In genomic region chr2:231039821-231040364, GRCh38 we compare ENCODE assay signal across 1 cellular context.
TF ChIP-seq lines count a peak whose summit lies in the region.

No MANE protein-coding gene starts in this region.

TF ChIP-seq in HepG2, 621 proteins besides CTCF, POLR2A, EP300 and RAD21 (continues in another document):
- TF ChIP-seq ZBTB25 (CRISPR knock-in tag; IDR thresholded peaks at IDR 0.05) = peak; percentile 25; the same call in 1 of the 2 replicates
- no peak for TF ChIP-seq PTBP1 (IDR thresholded peaks at IDR 0.05; ENCODE audit: low read depth, low read length, poor library complexity, severe bottlenecking)
- no peak for TF ChIP-seq PHF20 (CRISPR knock-in tag; IDR thresholded peaks at IDR 0.05)
- no peak for TF ChIP-seq GPBP1L1 (CRISPR knock-in tag; IDR thresholded peaks at IDR 0.05)
- TF ChIP-seq ATF7-NPFF (CRISPR knock-in tag; IDR thresholded peaks at IDR 0.05; ENCODE audit: low read depth) = no peak
- no peak for TF ChIP-seq ZNF816 (CRISPR knock-in tag; IDR thresholded peaks at IDR 0.05; ENCODE audit: borderline replicate concordance)
- no peak for TF ChIP-seq MYC (CRISPR knock-in tag; IDR thresholded peaks at IDR 0.05; ENCODE audit: borderline replicate concordance)
- TF ChIP-seq RFXAP (CRISPR knock-in tag; IDR thresholded peaks at IDR 0.05; ENCODE audit: borderline replicate concordance) = no peak
- no peak for TF ChIP-seq ZNF446 (CRISPR knock-in tag; IDR thresholded peaks at IDR 0.05)
- no peak for TF ChIP-seq PHB2 (IDR thresholded peaks at IDR 0.05; ENCODE audit: partially characterized antibody)
- TF ChIP-seq ZKSCAN1 (IDR thresholded peaks at IDR 0.05; ENCODE audit: low read length) = no peak; the same call in 1 of the 2 replicates
- TF ChIP-seq ZNF431 (CRISPR knock-in tag; IDR thresholded peaks at IDR 0.05; ENCODE audit: borderline replicate concordance, low read depth) = no peak
- no peak for TF ChIP-seq ZXDC (CRISPR knock-in tag; IDR thresholded peaks at IDR 0.05)
- peak; percentile 75; the same call in 1 of the 2 replicates for TF ChIP-seq TARDBP (CRISPR knock-in tag; IDR thresholded peaks at IDR 0.05)
- TF ChIP-seq ZFAT (CRISPR knock-in tag; conservative IDR thresholded peaks at IDR 0.05) = no peak
- TF ChIP-seq GATA4 (IDR thresholded peaks at IDR 0.05; ENCODE audit: borderline replicate concordance, low read depth) = 0 out of 2 replicates have a peak, but pooled peaks have one; percentile 22
- peak; percentile 80; the same call in 1 of the 2 replicates for TF ChIP-seq ZNF230 (CRISPR knock-in tag; IDR thresholded peaks at IDR 0.05)
- no peak for TF ChIP-seq ZNF251 (CRISPR knock-in tag; IDR thresholded peaks at IDR 0.05)
- TF ChIP-seq MBNL3 (CRISPR knock-in tag; conservative IDR thresholded peaks at IDR 0.05) = no peak
- TF ChIP-seq ZNF800 (CRISPR knock-in tag; IDR thresholded peaks at IDR 0.05) = no peak
- TF ChIP-seq TERF1 (CRISPR knock-in tag; IDR thresholded peaks at IDR 0.05) = no peak
- TF ChIP-seq NFYB (CRISPR knock-in tag; IDR thresholded peaks at IDR 0.05) = peak; percentile 52
- no peak for TF ChIP-seq RNF2 (conservative IDR thresholded peaks at IDR 0.05; ENCODE audit: low read depth)
- peak; percentile 71 for TF ChIP-seq ZNF7 (CRISPR knock-in tag; IDR thresholded peaks at IDR 0.05)
- TF ChIP-seq SKI (IDR thresholded peaks at IDR 0.05; ENCODE audit: partially characterized antibody) = peak; percentile 47
- no peak for TF ChIP-seq ATF7 (IDR thresholded peaks at IDR 0.05)
- TF ChIP-seq ATF7 (CRISPR knock-in tag; IDR thresholded peaks at IDR 0.05) = no peak
- TF ChIP-seq SIN3B (IDR thresholded peaks at IDR 0.05; ENCODE audit: low read length) = no peak
- peak; percentile 81; the same call in 1 of the 2 replicates for TF ChIP-seq ZNF512B (CRISPR knock-in tag; IDR thresholded peaks at IDR 0.05; ENCODE audit: borderline replicate concordance)
- TF ChIP-seq ZNF703 (CRISPR knock-in tag; IDR thresholded peaks at IDR 0.05; ENCODE audit: borderline replicate concordance) = no peak
- no peak for TF ChIP-seq SUZ12 (IDR thresholded peaks at IDR 0.05; ENCODE audit: low read depth, low read length)
- TF ChIP-seq HOXA3 (CRISPR knock-in tag; IDR thresholded peaks at IDR 0.05) = no peak
- no peak for TF ChIP-seq ZNF18 (CRISPR knock-in tag; IDR thresholded peaks at IDR 0.05; ENCODE audit: insufficient replicate concordance)
- no peak for TF ChIP-seq ZNF282 (IDR thresholded peaks at IDR 0.05; ENCODE audit: partially characterized antibody)
- no peak for TF ChIP-seq BATF2 (CRISPR knock-in tag; IDR thresholded peaks at IDR 0.05)
- TF ChIP-seq ZNF510 (CRISPR knock-in tag; IDR thresholded peaks at IDR 0.05; ENCODE audit: low read depth) = no peak
- TF ChIP-seq RFXANK (CRISPR knock-in tag; IDR thresholded peaks at IDR 0.05) = no peak
- no peak for TF ChIP-seq CCDC6 (CRISPR knock-in tag; IDR thresholded peaks at IDR 0.05)
- no peak for TF ChIP-seq SCMH1 (CRISPR knock-in tag; IDR thresholded peaks at IDR 0.05; ENCODE audit: borderline replicate concordance)
- no peak for TF ChIP-seq ZSCAN30 (CRISPR knock-in tag; IDR thresholded peaks at IDR 0.05)
- TF ChIP-seq MTF2 (CRISPR knock-in tag; IDR thresholded peaks at IDR 0.05; ENCODE audit: borderline replicate concordance) = no peak
- peak; percentile 65; the same call in 1 of the 2 replicates for TF ChIP-seq ZNF121 (CRISPR knock-in tag; IDR thresholded peaks at IDR 0.05)
- TF ChIP-seq SNAI1 (CRISPR knock-in tag; IDR thresholded peaks at IDR 0.05; ENCODE audit: borderline replicate concordance) = no peak
- peak; percentile 68 for TF ChIP-seq ZNF362 (CRISPR knock-in tag; IDR thresholded peaks at IDR 0.05; ENCODE audit: borderline replicate concordance)
- TF ChIP-seq ZNF766 (CRISPR knock-in tag; IDR thresholded peaks at IDR 0.05; ENCODE audit: borderline replicate concordance) = no peak
- TF ChIP-seq ATRX (CRISPR knock-in tag; IDR thresholded peaks at IDR 0.05; ENCODE audit: borderline replicate concordance) = no peak
- no peak for TF ChIP-seq GZF1 (CRISPR knock-in tag; IDR thresholded peaks at IDR 0.05)
- no peak for TF ChIP-seq ZNF530 (CRISPR knock-in tag; IDR thresholded peaks at IDR 0.05; ENCODE audit: low read depth)
